ENCODE assay signal across 34 cellular contexts in the genomic region with DNA sequence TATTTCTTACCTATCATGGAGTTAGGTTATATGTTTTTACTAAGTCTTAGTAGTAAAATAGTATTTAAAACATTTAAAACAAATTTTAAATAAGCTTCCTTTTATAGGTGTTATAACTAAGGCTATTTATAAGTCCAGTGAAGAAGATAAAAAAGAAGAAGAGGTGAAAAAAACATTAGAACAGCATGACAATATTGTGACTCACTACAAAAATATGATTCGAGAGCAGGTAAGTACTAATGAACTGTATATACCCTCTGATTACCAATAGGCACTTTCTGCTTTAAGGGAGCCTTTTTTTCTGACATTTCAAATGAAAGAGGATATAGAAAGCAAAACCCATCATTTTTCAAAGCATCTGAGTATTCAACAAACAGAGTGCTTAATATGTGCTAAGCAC.
DNase-seq lines count a peak whose midpoint lies in the region; ATAC-seq, FAIRE-seq and TF ChIP-seq lines count a peak whose summit lies in the region.
"Had no signal": no experiment of that assay in that cellular context is flagged by ENCODE, and none has a peak within 500 bp of the region (broad histone marks: within the 10 kb centered on the region; RNA-seq: fewer than 3 reads in every experiment).

No MANE protein-coding gene starts in this region.

- POLR2A ChIA-PET in PC-3 (lab: Charles Lee; ENCODE audit: unreplicated experiment) (no interaction called here), endothelial cell of umbilical vein (lab: Charles Lee) (no interaction called here)
- POLR2A ChIA-PET in CD4-positive, alpha-beta memory T cell (lab: Charles Lee; ENCODE audit: partially characterized antibody): no interaction called here

- H3K9me3 ChIP-seq in PC-3 (ENCODE audit: low read length) (no peaks in the 10 kb centered on the region), endothelial cell of umbilical vein (replicated peaks; ENCODE audit: control insufficient read depth, insufficient read depth, low read length) (no peaks in the 10 kb centered on the region)
- no peaks in the 10 kb centered on the region for H3K9me3 ChIP-seq in CD4-positive, alpha-beta memory T cell (ENCODE audit: control insufficient read depth in 1 of 2, low read length in 2 of 2)
- H3K9me3 ChIP-seq: esophagus muscularis mucosa, gastroesophageal sphincter had no signal

- H3K9ac ChIP-seq in PC-3 (ENCODE audit: low read length) (no peak overlapping the region), endothelial cell of umbilical vein (replicated peaks; ENCODE audit: extremely low read depth, insufficient read depth, low read length) (no peak overlapping the region)

- no peak overlapping the region for H3K27ac ChIP-seq in PC-3 (ENCODE audit: low read length)
- no peak overlapping the region for H3K27ac ChIP-seq in endothelial cell of umbilical vein (ENCODE audit: insufficient read depth, low read depth, low read length)
- H3K27ac ChIP-seq in CD4-positive, alpha-beta memory T cell (ENCODE audit: low read depth, low read length): no peak overlapping the region
- H3K27ac ChIP-seq: coronary artery, esophagus muscularis mucosa, gastroesophageal sphincter, VCaP had no signal

- H2AFZ ChIP-seq in PC-3 (ENCODE audit: low read length) (no peak overlapping the region), endothelial cell of umbilical vein (ENCODE audit: low read depth, low read length) (no peak overlapping the region)

- H4K20me1 ChIP-seq in PC-3 (ENCODE audit: low read length) (no peaks in the 10 kb centered on the region), endothelial cell of umbilical vein (replicated peaks; ENCODE audit: control insufficient read depth, extremely low read depth, insufficient read depth, low read length) (no peaks in the 10 kb centered on the region)

- no peaks in the 10 kb centered on the region for H3K4me1 ChIP-seq in PC-3 (ENCODE audit: insufficient read depth, low read length)
- H3K4me1 ChIP-seq in endothelial cell of umbilical vein (ENCODE audit: control insufficient read depth, extremely low read depth, insufficient read depth, low read length): peaks cover 7% of the 10 kb centered on the region
- H3K4me1 ChIP-seq in CD4-positive, alpha-beta memory T cell (ENCODE audit: insufficient read depth, low read length): no peaks in the 10 kb centered on the region
- H3K4me1 ChIP-seq: esophagus muscularis mucosa, gastroesophageal sphincter had no signal

- H3K27ac Mint-ChIP-seq in activated naive CD4-positive, alpha-beta T cell treated with anti-CD3 and anti-CD28 coated beads, Interleukin-2, amount 10 ng/mL, durations not matched to agents 7 days and 5 days: no peak overlapping the region
- no peak overlapping the region for H3K27ac Mint-ChIP-seq in CD4-positive, alpha-beta memory T cell
- H3K27ac Mint-ChIP-seq: activated CD4-positive, alpha-beta T cell treated with anti-CD3 and anti-CD28 coated beads, Interleukin-2, amount 10 ng/mL, durations not matched to agents 24 days and 14 days; activated naive CD8-positive, alpha-beta T cell treated with anti-CD3 and anti-CD28 coated beads, Interleukin-2, amount 50 U/mL, for 24 hours; activated T-cell treated with anti-CD3 and anti-CD28 coated beads, Interleukin-2, amount 50 U/mL, for 24 hours; CD8-positive, alpha-beta T cell; effector memory CD8-positive, alpha-beta T cell; mesothelial cell of epicardium; naive thymus-derived CD4-positive, alpha-beta T cell; stimulated activated naive CD8-positive, alpha-beta T cell treated with anti-CD3 and anti-CD28 coated beads, Interleukin-15, amount 100 ng/mL, for 72 hours; T-helper 2 cell treated with Interferon-gamma antibody and Interleukin-4, amounts not matched to agents 5 μg/mL and 100 μg/mL, for 36 hours had no signal

- no peaks in the 10 kb centered on the region for H3K9me3 Mint-ChIP-seq in activated naive CD4-positive, alpha-beta T cell treated with anti-CD3 and anti-CD28 coated beads, Interleukin-2, amount 10 ng/mL, durations not matched to agents 7 days and 5 days
- no peaks in the 10 kb centered on the region for H3K9me3 Mint-ChIP-seq in CD4-positive, alpha-beta memory T cell
- H3K9me3 Mint-ChIP-seq: activated CD4-positive, alpha-beta T cell treated with anti-CD3 and anti-CD28 coated beads, Interleukin-2, amount 10 ng/mL, durations not matched to agents 24 days and 14 days; activated naive CD8-positive, alpha-beta T cell treated with anti-CD3 and anti-CD28 coated beads, Interleukin-2, amount 50 U/mL, for 24 hours; activated T-cell treated with anti-CD3 and anti-CD28 coated beads, Interleukin-2, amount 50 U/mL, for 24 hours; CD8-positive, alpha-beta T cell; effector memory CD8-positive, alpha-beta T cell; H9; mesothelial cell of epicardium; naive thymus-derived CD4-positive, alpha-beta T cell; stimulated activated naive CD8-positive, alpha-beta T cell treated with anti-CD3 and anti-CD28 coated beads, Interleukin-15, amount 100 ng/mL, for 72 hours; T-helper 2 cell treated with Interferon-gamma antibody and Interleukin-4, amounts not matched to agents 5 μg/mL and 100 μg/mL, for 36 hours had no signal

- H3K36me3 Mint-ChIP-seq in activated naive CD4-positive, alpha-beta T cell treated with anti-CD3 and anti-CD28 coated beads, Interleukin-2, amount 10 ng/mL, durations not matched to agents 7 days and 5 days: peaks cover 30% of the 10 kb centered on the region
- H3K36me3 Mint-ChIP-seq in CD4-positive, alpha-beta memory T cell: peaks cover 39 to 46% of the 10 kb centered on the region in 2 donors

- H3K4me3 Mint-ChIP-seq in activated naive CD4-positive, alpha-beta T cell treated with anti-CD3 and anti-CD28 coated beads, Interleukin-2, amount 10 ng/mL, durations not matched to agents 7 days and 5 days: no peak overlapping the region
- no peak overlapping the region for H3K4me3 Mint-ChIP-seq in CD4-positive, alpha-beta memory T cell
- H3K4me3 Mint-ChIP-seq: activated CD4-positive, alpha-beta T cell treated with anti-CD3 and anti-CD28 coated beads, Interleukin-2, amount 10 ng/mL, durations not matched to agents 24 days and 14 days; activated naive CD8-positive, alpha-beta T cell treated with anti-CD3 and anti-CD28 coated beads, Interleukin-2, amount 50 U/mL, for 24 hours; activated T-cell treated with anti-CD3 and anti-CD28 coated beads, Interleukin-2, amount 50 U/mL, for 24 hours; CD8-positive, alpha-beta T cell; effector memory CD8-positive, alpha-beta T cell; H9; mesothelial cell of epicardium; naive thymus-derived CD4-positive, alpha-beta T cell; stimulated activated naive CD8-positive, alpha-beta T cell treated with anti-CD3 and anti-CD28 coated beads, Interleukin-15, amount 100 ng/mL, for 72 hours; T-helper 2 cell treated with Interferon-gamma antibody and Interleukin-4, amounts not matched to agents 5 μg/mL and 100 μg/mL, for 36 hours had no signal

- no peak overlapping the region for H3K4me2 ChIP-seq in PC-3 (ENCODE audit: low read length)
- H3K4me2 ChIP-seq in endothelial cell of umbilical vein (ENCODE audit: insufficient read depth, low read length): no peak overlapping the region

- H3K79me2 ChIP-seq in PC-3 (ENCODE audit: low read length) (no peaks in the 10 kb centered on the region), endothelial cell of umbilical vein (ENCODE audit: control insufficient read depth, insufficient read depth, low read length) (no peaks in the 10 kb centered on the region)

- intact Hi-C loops in PC-3 (cut with micrococcal nuclease): no loop called here
- intact Hi-C loops in endothelial cell of umbilical vein (cut with micrococcal nuclease): loop anchor here (10.0 kb wide), 1 partner anchor 184 kb away; no protein-coding TSS in a partner anchor
- intact Hi-C loops in CD4-positive, alpha-beta memory T cell (cut with micrococcal nuclease): no loop called here

- H3K9me1 ChIP-seq in endothelial cell of umbilical vein (replicated peaks; ENCODE audit: control insufficient read depth, extremely low read depth, insufficient read depth, low read length): no peaks in the 10 kb centered on the region

- ATAC-seq in PC-3: no peak
- ATAC-seq: activated naive CD8-positive, alpha-beta T cell treated with anti-CD3 and anti-CD28 coated beads, Interleukin-2, amount 50 U/mL, for 24 hours; CD8-positive, alpha-beta T cell; effector memory CD8-positive, alpha-beta T cell; gastroesophageal sphincter; K562; left ventricle myocardium superior; naive thymus-derived CD4-positive, alpha-beta T cell; stimulated activated naive CD8-positive, alpha-beta T cell treated with anti-CD3 and anti-CD28 coated beads, Interleukin-15, amount 100 ng/mL, for 72 hours had no signal

- H3F3A ChIP-seq in PC-3 (ENCODE audit: low read length, unreplicated experiment): no peaks in the 10 kb centered on the region

- TF ChIP-seq CTCF in PC-3 (conservative IDR thresholded peaks at IDR 0.05; ENCODE audit: low read depth, low read length) (no peak), endothelial cell of umbilical vein (IDR thresholded peaks at IDR 0.05; ENCODE audit: extremely low read depth in 1 of 2, insufficient read depth in 1 of 2, low read depth in 1 of 2, low read length in 2 of 2) (no peak)

- no peaks in the 10 kb centered on the region for H3K4me1 Mint-ChIP-seq in activated naive CD4-positive, alpha-beta T cell treated with anti-CD3 and anti-CD28 coated beads, Interleukin-2, amount 10 ng/mL, durations not matched to agents 7 days and 5 days
- no peaks in the 10 kb centered on the region for H3K4me1 Mint-ChIP-seq in CD4-positive, alpha-beta memory T cell
- H3K4me1 Mint-ChIP-seq: activated CD4-positive, alpha-beta T cell treated with anti-CD3 and anti-CD28 coated beads, Interleukin-2, amount 10 ng/mL, durations not matched to agents 24 days and 14 days; activated naive CD8-positive, alpha-beta T cell treated with anti-CD3 and anti-CD28 coated beads, Interleukin-2, amount 50 U/mL, for 24 hours; mesothelial cell of epicardium; naive thymus-derived CD4-positive, alpha-beta T cell; stimulated activated naive CD8-positive, alpha-beta T cell treated with anti-CD3 and anti-CD28 coated beads, Interleukin-15, amount 100 ng/mL, for 72 hours had no signal

- H3K27me3 ChIP-seq in PC-3 (ENCODE audit: low read length): no peaks in the 10 kb centered on the region
- no peaks in the 10 kb centered on the region for H3K27me3 ChIP-seq in endothelial cell of umbilical vein (ENCODE audit: control insufficient read depth in 2 of 2, insufficient read depth in 2 of 2, low read length in 2 of 2)
- H3K27me3 ChIP-seq in CD4-positive, alpha-beta memory T cell (ENCODE audit: insufficient read depth, low read length): no peaks in the 10 kb centered on the region
- H3K27me3 ChIP-seq: esophagus muscularis mucosa, gastroesophageal sphincter had no signal

- DNase-seq in GM03348 (ENCODE audit: low spot score) (peak; percentile 43), PC-3 (peak; percentile 5), endothelial cell of umbilical vein (ENCODE audit: low read depth, low spot score) (peak; percentile 19), myocyte (ENCODE audit: low read depth) (peak; percentile 4), NCI-H774 (lab: John Stamatoyannopoulos, UW) (no peak)
- no peak for DNase-seq in activated CD4-positive, alpha-beta T cell treated with anti-CD3 and anti-CD28 coated beads, Interleukin-2, amount 50 U/mL, for 4 hours
- no peak for DNase-seq in activated naive CD4-positive, alpha-beta T cell treated with anti-CD3 and anti-CD28 coated beads, Interleukin-2, amount 10 ng/mL, durations not matched to agents 7 days and 5 days
- DNase-seq in CD4-positive, alpha-beta memory T cell: no peak
- DNase-seq: activated CD4-positive, alpha-beta T cell treated with anti-CD3 and anti-CD28 coated beads, Interleukin-2, amount 10 ng/mL, durations not matched to agents 24 days and 14 days; activated gamma-delta T cell; activated naive CD8-positive, alpha-beta T cell treated with anti-CD3 and anti-CD28 coated beads, Interleukin-2, amount 50 U/mL, for 24 hours; activated T-cell treated with anti-CD3 and anti-CD28 coated beads, Interleukin-2, amount 50 U/mL, for 24 hours; CD8-positive, alpha-beta T cell; DMS153; effector memory CD8-positive, alpha-beta T cell; GDM1; H9; hippocampal formation; left ventricle myocardium superior; naive thymus-derived CD4-positive, alpha-beta T cell; NCI-H1417; NCI-H2081 treated with DMSO at 0.1 percent for 48 hours; NCI-H345; NCI-H82; occipital lobe; stimulated activated naive CD8-positive, alpha-beta T cell treated with anti-CD3 and anti-CD28 coated beads, Interleukin-15, amount 100 ng/mL, for 72 hours had no signal

- no peak for TF ChIP-seq POLR2A in endothelial cell of umbilical vein (IDR thresholded peaks at IDR 0.05; ENCODE audit: low read depth, low read length)

- BruUV-seq in PC-3 (replicated peaks; lab: Mats Ljungman, UMichigan) (no TSS peak), endothelial cell of umbilical vein (replicated peaks; lab: Mats Ljungman, UMichigan) (no TSS peak)

- peak; percentile 28 for FAIRE-seq in endothelial cell of umbilical vein (lab: Jason Lieb, UNC)
- FAIRE-seq: GM19239, K562 had no signal

- dilution Hi-C loops in endothelial cell of umbilical vein (cut with MboI; ENCODE audit: extremely low pct_ligation_motif_present, low sequenced_read_pairs): no loop called here

- H3K4me3 ChIP-seq in PC-3 (ENCODE audit: low read length) (no peak overlapping the region), endothelial cell of umbilical vein (replicated peaks in 1 of 3; ENCODE audit: insufficient read depth in 1 of 3, low read depth in 1 of 3, low read length in 3 of 3) (no peak overlapping the region)
- H3K4me3 ChIP-seq in CD4-positive, alpha-beta memory T cell (ENCODE audit: low read length in 2 of 2): no peak overlapping the region
- H3K4me3 ChIP-seq: coronary artery, esophagus muscularis mucosa, gastroesophageal sphincter, K562 had no signal

- H3K27me3 Mint-ChIP-seq in activated naive CD4-positive, alpha-beta T cell treated with anti-CD3 and anti-CD28 coated beads, Interleukin-2, amount 10 ng/mL, durations not matched to agents 7 days and 5 days: no peaks in the 10 kb centered on the region
- H3K27me3 Mint-ChIP-seq in CD4-positive, alpha-beta memory T cell: no peaks in the 10 kb centered on the region
- H3K27me3 Mint-ChIP-seq: activated CD4-positive, alpha-beta T cell treated with anti-CD3 and anti-CD28 coated beads, Interleukin-2, amount 10 ng/mL, durations not matched to agents 24 days and 14 days; activated naive CD8-positive, alpha-beta T cell treated with anti-CD3 and anti-CD28 coated beads, Interleukin-2, amount 50 U/mL, for 24 hours; activated T-cell treated with anti-CD3 and anti-CD28 coated beads, Interleukin-2, amount 50 U/mL, for 24 hours; effector memory CD8-positive, alpha-beta T cell; naive thymus-derived CD4-positive, alpha-beta T cell; stimulated activated naive CD8-positive, alpha-beta T cell treated with anti-CD3 and anti-CD28 coated beads, Interleukin-15, amount 100 ng/mL, for 72 hours had no signal

- CTCF ChIA-PET in PC-3 (lab: Charles Lee) (interaction anchor here (1.0 kb wide), 1 partner anchor 47 kb away, joined by 4 read pairs; no protein-coding TSS in a partner anchor), endothelial cell of umbilical vein (lab: Charles Lee) (interaction anchor here (0.6 to 1.3 kb wide), 3 partner anchors 47 to 68 kb away, joined by 4 to 6 read pairs (median 4); no protein-coding TSS in a partner anchor)
- CTCF ChIA-PET in activated naive CD4-positive, alpha-beta T cell treated with anti-CD3 and anti-CD28 coated beads, Interleukin-2, amount 10 ng/mL, durations not matched to agents 7 days and 5 days (lab: Charles Lee): no interaction called here
- CTCF ChIA-PET in CD4-positive, alpha-beta memory T cell (lab: Charles Lee; ENCODE audit: partially characterized antibody): interaction anchor here (1.2 kb wide), 1 partner anchor 47 kb away, joined by 4 read pairs; no protein-coding TSS in a partner anchor

- H3K36me3 ChIP-seq in PC-3 (ENCODE audit: low read depth, low read length) (peaks cover 6% of the 10 kb centered on the region; the same call in 1 of the 2 replicates), endothelial cell of umbilical vein (ENCODE audit: control insufficient read depth in 2 of 2, extremely low read depth in 1 of 2, insufficient read depth in 2 of 2, low read length in 2 of 2) (peaks cover 0 to 10% of the 10 kb centered on the region in 2 experiments)
- H3K36me3 ChIP-seq in CD4-positive, alpha-beta memory T cell (ENCODE audit: insufficient read depth, low read length): peaks cover 29% of the 10 kb centered on the region

- no peaks in the 10 kb centered on the region for H3K9me2 ChIP-seq in PC-3 (replicated peaks; ENCODE audit: low read length)

Comparison
In these comparisons a context has a peak if more than half of its experiments do, and no peak if none do; other contexts are left out.
1. DNase-seq: peak in GM03348 (single experiment), PC-3 (single experiment), endothelial cell of umbilical vein (single experiment) and myocyte (single experiment); none in activated CD4-positive, alpha-beta T cell treated with anti-CD3 and anti-CD28 coated beads, Interleukin-2, amount 50 U/mL, for 4 hours (0 of 2), activated naive CD4-positive, alpha-beta T cell treated with anti-CD3 and anti-CD28 coated beads, Interleukin-2, amount 10 ng/mL, durations not matched to agents 7 days and 5 days (single experiment), CD4-positive, alpha-beta memory T cell (0 of 5) and NCI-H774 (single experiment).